ENCODE assay signal across 15 cellular contexts in the genomic region with DNA sequence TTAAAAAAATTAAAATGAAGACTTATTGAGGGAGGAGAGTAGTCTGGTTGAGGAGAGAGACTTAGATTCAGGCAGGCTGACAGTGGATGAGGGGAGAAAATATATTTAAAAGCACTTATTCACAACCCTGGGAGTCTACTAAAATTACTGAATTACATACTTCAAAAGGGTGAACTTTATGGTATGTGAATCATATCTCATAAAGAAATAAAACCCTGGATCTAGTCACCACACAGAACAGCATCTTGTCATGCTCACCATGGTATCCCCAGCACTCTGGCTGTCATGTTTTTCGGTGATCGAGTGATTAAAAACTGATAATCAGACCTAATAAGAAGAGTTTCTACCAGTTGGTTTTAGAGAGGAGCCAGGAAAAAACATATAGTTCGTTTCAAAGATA. TPM values are rescaled to one million over a fixed set of nuclear protein-coding genes. Genes with fewer than 3 reads are reported as not detected.
DNase-seq lines count a peak whose midpoint lies in the region; ATAC-seq and TF ChIP-seq lines count a peak whose summit lies in the region.
"Had no signal": no experiment of that assay in that cellular context is flagged by ENCODE, and none has a peak within 500 bp of the region (broad histone marks: within the 10 kb centered on the region; RNA-seq: fewer than 3 reads in every experiment).

No MANE protein-coding gene starts in this region.

- H3K4me2 ChIP-seq in skeletal muscle satellite cell (ENCODE audit: low read length) = peak overlapping the region; percentile 74

- DNase-seq in EH (ENCODE audit: low read depth) = peak; percentile 52
- DNase-seq in RWPE2 (ENCODE audit: low spot score) = no peak
- no peak for DNase-seq in left colon
- DNase-seq in NOMO-1 treated with DMSO at 0.1 percent for 48 hours (lab: John Stamatoyannopoulos, UW; ENCODE audit: unreplicated experiment) = no peak
- no peak for DNase-seq in hypothalamus (lab: John Stamatoyannopoulos, UW)
- no peak for DNase-seq in stimulated activated CD4-positive, alpha-beta T cell treated with anti-CD3 and anti-CD28 coated beads, Interleukin-12 subunit alpha, Interleukin-12 subunit beta, amount 100 ng/mL, for 4 hours
- DNase-seq: activated CD4-positive, CD25-positive, alpha-beta regulatory T cell; activated T-cell treated with anti-CD3 and anti-CD28 coated beads, Interleukin-2, amount 50 U/mL, for 4 hours; left cardiac atrium; midbrain; NCI-H146; stimulated activated naive CD8-positive, alpha-beta T cell treated with anti-CD3 and anti-CD28 coated beads, Interleukin-15, Interleukin-2, amounts not matched to agents 100 U/mL and 50 U/mL, for 24 hours; T-helper 9 cell had no signal

- H3K9me3 ChIP-seq in RWPE2 (ENCODE audit: severe bottlenecking) = no peaks in the 10 kb centered on the region
- H3K9me3 ChIP-seq in skeletal muscle satellite cell (replicated peaks; ENCODE audit: low read length) = no peaks in the 10 kb centered on the region

- intact Hi-C loops in left colon (cut with DNase I, micrococcal nuclease) = no loop called here

- no peaks in the 10 kb centered on the region for H3K27me3 ChIP-seq in RWPE2 (ENCODE audit: insufficient read depth, poor library complexity, severe bottlenecking)
- H3K27me3 ChIP-seq in skeletal muscle satellite cell (ENCODE audit: control insufficient read depth, insufficient read depth, low read length) = no peaks in the 10 kb centered on the region

- H3K9ac ChIP-seq in skeletal muscle satellite cell (ENCODE audit: low read depth, low read length) = peak overlapping the region; percentile 74

- H3K36me3 ChIP-seq in RWPE2 (ENCODE audit: low read depth) (peaks cover 10% of the 10 kb centered on the region), skeletal muscle satellite cell (ENCODE audit: insufficient read depth, low read length) (peaks cover 15% of the 10 kb centered on the region)

- TF ChIP-seq CTCF in RWPE2 (IDR thresholded peaks at IDR 0.05; ENCODE audit: poor library complexity, severe bottlenecking) = no peak

- ATAC-seq in RWPE2 (ENCODE audit: low read depth) (peak; percentile 11; the same call in 1 of the 3 replicates), left colon (peak; percentile 72), GM18868 (IDR thresholded peaks at IDR 0.05; ENCODE audit: unreplicated experiment) (no peak)
- ATAC-seq: activated T-cell treated with anti-CD3 and anti-CD28 coated beads, Interleukin-2, amount 50 U/mL, for 4 hours; left cardiac atrium; stimulated activated naive CD8-positive, alpha-beta T cell treated with anti-CD3 and anti-CD28 coated beads, Interleukin-15, Interleukin-2, amounts not matched to agents 100 U/mL and 50 U/mL, for 24 hours had no signal

- peak overlapping the region; percentile 81 for H3K27ac ChIP-seq in RWPE2 (ENCODE audit: poor library complexity, severe bottlenecking)

- H3K4me3 ChIP-seq in RWPE2 (ENCODE audit: severe bottlenecking) (no peak overlapping the region), skeletal muscle satellite cell (ENCODE audit: low read length) (peak overlapping the region; percentile 46)

- H3K4me1 ChIP-seq in RWPE2 (ENCODE audit: insufficient read depth, poor library complexity, severe bottlenecking) = peaks cover 70% of the 10 kb centered on the region
- peaks cover 87% of the 10 kb centered on the region for H3K4me1 ChIP-seq in skeletal muscle satellite cell (ENCODE audit: control insufficient read depth, insufficient read depth, low read length)

RNA-seq across cellular contexts. Expression of a gene that starts 11.0 kb away (rescaled TPM):
- total RNA-seq in left colon = 10 to 100 TPM; 43.0 to 51.3 TPM
- 67.2 and 70.3 TPM in 2 replicates for total RNA-seq in skeletal muscle satellite cell (2012; rRNA removed)
